ENCODE assay signal across 21 cellular contexts in the genomic region with DNA sequence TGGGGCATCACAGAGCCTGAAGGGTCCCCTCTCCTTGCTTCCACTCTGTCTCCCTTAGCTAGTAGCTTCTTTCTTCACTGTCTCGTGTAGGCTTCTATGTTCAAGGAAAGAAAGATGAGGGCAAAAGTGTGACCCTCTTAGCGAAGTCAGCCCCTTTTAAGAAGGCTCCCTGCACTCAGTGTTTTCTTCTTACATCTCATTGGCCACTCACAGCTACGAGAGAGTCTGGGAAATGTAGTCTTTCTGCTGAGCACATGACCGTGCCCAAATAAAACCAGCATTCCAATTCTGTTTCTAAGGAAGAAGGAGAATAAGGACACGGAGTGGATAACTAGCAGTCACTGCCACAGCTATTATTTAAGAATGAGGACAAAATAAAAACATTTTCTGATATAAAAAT.
DNase-seq lines count a peak whose midpoint lies in the region; ATAC-seq and TF ChIP-seq lines count a peak whose summit lies in the region.
"Had no signal": no experiment of that assay in that cellular context is flagged by ENCODE, and none has a peak within 500 bp of the region (broad histone marks: within the 10 kb centered on the region; RNA-seq: fewer than 3 reads in every experiment).

No MANE protein-coding gene starts in this region.

- H3K27ac Mint-ChIP-seq in WTC11: no peak overlapping the region
- no peak overlapping the region for H3K27ac Mint-ChIP-seq in activated CD4-positive, alpha-beta T cell treated with anti-CD3 and anti-CD28 coated beads for 36 hours
- H3K27ac Mint-ChIP-seq in activated CD8-positive, alpha-beta T cell treated with anti-CD3 and anti-CD28 coated beads, Interleukin-2, amount 10 ng/mL, durations not matched to agents 7 days and 5 days: no peak overlapping the region
- H3K27ac Mint-ChIP-seq in activated CD4-positive, alpha-beta memory T cell treated with anti-CD3 and anti-CD28 coated beads, Interleukin-2, amount 10 ng/mL, durations not matched to agents 7 days and 5 days: no peak overlapping the region
- H3K27ac Mint-ChIP-seq: CD4-positive, CD25-positive, alpha-beta regulatory T cell had no signal

- peaks cover 8% of the 10 kb centered on the region for H3K9me3 Mint-ChIP-seq in WTC11
- H3K9me3 Mint-ChIP-seq in activated CD4-positive, alpha-beta T cell treated with anti-CD3 and anti-CD28 coated beads for 36 hours (ENCODE audit: low read depth): no peaks in the 10 kb centered on the region
- no peaks in the 10 kb centered on the region for H3K9me3 Mint-ChIP-seq in activated CD8-positive, alpha-beta T cell treated with anti-CD3 and anti-CD28 coated beads, Interleukin-2, amount 10 ng/mL, durations not matched to agents 7 days and 5 days (ENCODE audit: insufficient read depth)
- no peaks in the 10 kb centered on the region for H3K9me3 Mint-ChIP-seq in activated CD4-positive, alpha-beta memory T cell treated with anti-CD3 and anti-CD28 coated beads, Interleukin-2, amount 10 ng/mL, durations not matched to agents 7 days and 5 days

- intact Hi-C loops in activated CD4-positive, alpha-beta T cell treated with anti-CD3 and anti-CD28 coated beads for 36 hours (cut with DNase I, micrococcal nuclease): no loop called here

- no peaks in the 10 kb centered on the region for H3K27me3 ChIP-seq in iPS-18a (ENCODE audit: control insufficient read depth, insufficient read depth, low read length)

- peak overlapping the region; percentile 26; the same call in 1 of the 2 replicates for H3K4me3 Mint-ChIP-seq in WTC11
- H3K4me3 Mint-ChIP-seq in activated CD4-positive, alpha-beta T cell treated with anti-CD3 and anti-CD28 coated beads for 36 hours: no peak overlapping the region
- H3K4me3 Mint-ChIP-seq in activated CD8-positive, alpha-beta T cell treated with anti-CD3 and anti-CD28 coated beads, Interleukin-2, amount 10 ng/mL, durations not matched to agents 7 days and 5 days: no peak overlapping the region
- no peak overlapping the region for H3K4me3 Mint-ChIP-seq in activated CD4-positive, alpha-beta memory T cell treated with anti-CD3 and anti-CD28 coated beads, Interleukin-2, amount 10 ng/mL, durations not matched to agents 7 days and 5 days
- H3K4me3 Mint-ChIP-seq: CD4-positive, CD25-positive, alpha-beta regulatory T cell had no signal

- DNase-seq in WTC11 (ENCODE audit: low spot score) (no peak), middle frontal gyrus (ENCODE audit: extremely low spot score, low spot score) (peak; percentile 60), HCEC 1CT (no peak)
- DNase-seq in activated CD4-positive, alpha-beta T cell treated with anti-CD3 and anti-CD28 coated beads for 36 hours: no peak
- DNase-seq in activated CD8-positive, alpha-beta T cell treated with anti-CD3 and anti-CD28 coated beads, Interleukin-2, amount 10 ng/mL, durations not matched to agents 7 days and 5 days: no peak
- no peak for DNase-seq in activated CD4-positive, alpha-beta memory T cell treated with anti-CD3 and anti-CD28 coated beads, Interleukin-2, amount 10 ng/mL, durations not matched to agents 7 days and 5 days
- DNase-seq: CD4-positive, CD25-positive, alpha-beta regulatory T cell; DMS79 treated with DMSO at 0.1 percent for 48 hours; IMR-90; NCI-H1092 treated with DMSO at 0.1 percent for 48 hours; NCI-H1436 treated with DMSO at 0.1 percent for 48 hours; NCI-H1930; NCI-H2227 treated with DMSO at 0.1 percent for 48 hours; NCI-H510A; PC-9; RPMI8226; SHP77 had no signal

- peaks cover 7% of the 10 kb centered on the region for H3K27me3 Mint-ChIP-seq in WTC11 (ENCODE audit: low read depth)
- peaks cover 17% of the 10 kb centered on the region for H3K27me3 Mint-ChIP-seq in activated CD4-positive, alpha-beta T cell treated with anti-CD3 and anti-CD28 coated beads for 36 hours
- peaks cover 2% of the 10 kb centered on the region for H3K27me3 Mint-ChIP-seq in activated CD8-positive, alpha-beta T cell treated with anti-CD3 and anti-CD28 coated beads, Interleukin-2, amount 10 ng/mL, durations not matched to agents 7 days and 5 days (ENCODE audit: low read depth)
- H3K27me3 Mint-ChIP-seq in activated CD4-positive, alpha-beta memory T cell treated with anti-CD3 and anti-CD28 coated beads, Interleukin-2, amount 10 ng/mL, durations not matched to agents 7 days and 5 days: no peaks in the 10 kb centered on the region

- no peak overlapping the region for H3K9ac ChIP-seq in iPS-18a (ENCODE audit: low read length)
- H3K9ac ChIP-seq: KMS-11 had no signal

- CTCF ChIA-PET in WTC11 (lab: Charles Lee): no interaction called here
- CTCF ChIA-PET in activated CD4-positive, alpha-beta T cell treated with anti-CD3 and anti-CD28 coated beads for 36 hours (lab: Charles Lee): interaction anchor here (0.7 kb wide), 1 partner anchor 55 kb away, joined by 3 read pairs; no protein-coding TSS in a partner anchor
- CTCF ChIA-PET in activated CD8-positive, alpha-beta T cell treated with anti-CD3 and anti-CD28 coated beads, Interleukin-2, amount 10 ng/mL, durations not matched to agents 7 days and 5 days (lab: Charles Lee): no interaction called here
- CTCF ChIA-PET in activated CD4-positive, alpha-beta memory T cell treated with anti-CD3 and anti-CD28 coated beads, Interleukin-2, amount 10 ng/mL, durations not matched to agents 7 days and 5 days (lab: Charles Lee): no interaction called here

- no peaks in the 10 kb centered on the region for H3K36me3 ChIP-seq in iPS-18a (ENCODE audit: control insufficient read depth, low read depth, low read length)
- H3K36me3 ChIP-seq: HAP-1 had no signal

- POLR2A ChIA-PET in WTC11 (lab: Charles Lee): interaction anchor here (1.1 kb wide), 1 partner anchor 16 kb away, joined by 3 read pairs; no protein-coding TSS in a partner anchor
- POLR2A ChIA-PET in activated CD4-positive, alpha-beta T cell treated with anti-CD3 and anti-CD28 coated beads for 36 hours (lab: Charles Lee): no interaction called here
- POLR2A ChIA-PET in activated CD8-positive, alpha-beta T cell treated with anti-CD3 and anti-CD28 coated beads, Interleukin-2, amount 10 ng/mL, durations not matched to agents 7 days and 5 days (lab: Charles Lee): no interaction called here
- POLR2A ChIA-PET in activated CD4-positive, alpha-beta memory T cell treated with anti-CD3 and anti-CD28 coated beads, Interleukin-2, amount 10 ng/mL, durations not matched to agents 7 days and 5 days (lab: Charles Lee): no interaction called here

- peak overlapping the region; percentile 1 for H3K4me3 ChIP-seq in iPS-18a (ENCODE audit: low read length)
- H3K4me3 ChIP-seq: GM12878, HAP-1, PC-9 had no signal

- no peak for TF ChIP-seq CTCF in WTC11 (IDR thresholded peaks at IDR 0.05)

- no peaks in the 10 kb centered on the region for H3K36me3 Mint-ChIP-seq in WTC11
- no peaks in the 10 kb centered on the region for H3K36me3 Mint-ChIP-seq in activated CD4-positive, alpha-beta T cell treated with anti-CD3 and anti-CD28 coated beads for 36 hours (ENCODE audit: low read depth)
- H3K36me3 Mint-ChIP-seq in activated CD8-positive, alpha-beta T cell treated with anti-CD3 and anti-CD28 coated beads, Interleukin-2, amount 10 ng/mL, durations not matched to agents 7 days and 5 days (ENCODE audit: low read depth): no peaks in the 10 kb centered on the region
- H3K36me3 Mint-ChIP-seq in activated CD4-positive, alpha-beta memory T cell treated with anti-CD3 and anti-CD28 coated beads, Interleukin-2, amount 10 ng/mL, durations not matched to agents 7 days and 5 days (ENCODE audit: low read depth): no peaks in the 10 kb centered on the region
- H3K36me3 Mint-ChIP-seq: CD4-positive, CD25-positive, alpha-beta regulatory T cell had no signal

- H3K9me3 ChIP-seq in iPS-18a (ENCODE audit: control insufficient read depth, low read depth, low read length): no peaks in the 10 kb centered on the region
- H3K9me3 ChIP-seq: HAP-1 had no signal

- ATAC-seq in WTC11: peak; percentile 92
- ATAC-seq in activated CD4-positive, alpha-beta T cell treated with anti-CD3 and anti-CD28 coated beads for 36 hours: no peak
- ATAC-seq in activated CD8-positive, alpha-beta T cell treated with anti-CD3 and anti-CD28 coated beads, Interleukin-2, amount 10 ng/mL, durations not matched to agents 7 days and 5 days: no peak
- ATAC-seq: GM12878 had no signal

- H3K27ac ChIP-seq in iPS-18a (ENCODE audit: low read length): no peak overlapping the region
- H3K27ac ChIP-seq: KMS-11, PC-9 had no signal

- H3K4me1 ChIP-seq in iPS-18a (ENCODE audit: control insufficient read depth, low read depth, low read length): no peaks in the 10 kb centered on the region
- H3K4me1 ChIP-seq: HAP-1 had no signal

- peaks cover 35% of the 10 kb centered on the region for H3K4me1 Mint-ChIP-seq in WTC11
- H3K4me1 Mint-ChIP-seq in activated CD4-positive, alpha-beta T cell treated with anti-CD3 and anti-CD28 coated beads for 36 hours: no peaks in the 10 kb centered on the region
- H3K4me1 Mint-ChIP-seq in activated CD8-positive, alpha-beta T cell treated with anti-CD3 and anti-CD28 coated beads, Interleukin-2, amount 10 ng/mL, durations not matched to agents 7 days and 5 days (ENCODE audit: low read depth): no peaks in the 10 kb centered on the region
- H3K4me1 Mint-ChIP-seq in activated CD4-positive, alpha-beta memory T cell treated with anti-CD3 and anti-CD28 coated beads, Interleukin-2, amount 10 ng/mL, durations not matched to agents 7 days and 5 days: no peaks in the 10 kb centered on the region
- H3K4me1 Mint-ChIP-seq: CD4-positive, CD25-positive, alpha-beta regulatory T cell had no signal

TF ChIP-seq in WTC11, 78 proteins besides CTCF, POLR2A, EP300 and RAD21 (continues in another document):
- TF ChIP-seq, protein P1, sequence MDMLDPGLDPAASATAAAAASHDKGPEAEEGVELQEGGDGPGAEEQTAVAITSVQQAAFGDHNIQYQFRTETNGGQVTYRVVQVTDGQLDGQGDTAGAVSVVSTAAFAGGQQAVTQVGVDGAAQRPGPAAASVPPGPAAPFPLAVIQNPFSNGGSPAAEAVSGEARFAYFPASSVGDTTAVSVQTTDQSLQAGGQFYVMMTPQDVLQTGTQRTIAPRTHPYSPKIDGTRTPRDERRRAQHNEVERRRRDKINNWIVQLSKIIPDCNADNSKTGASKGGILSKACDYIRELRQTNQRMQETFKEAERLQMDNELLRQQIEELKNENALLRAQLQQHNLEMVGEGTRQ (CRISPR knock-in tag; IDR thresholded peaks at IDR 0.05): peak; percentile 82
- TF ChIP-seq, protein P2, sequence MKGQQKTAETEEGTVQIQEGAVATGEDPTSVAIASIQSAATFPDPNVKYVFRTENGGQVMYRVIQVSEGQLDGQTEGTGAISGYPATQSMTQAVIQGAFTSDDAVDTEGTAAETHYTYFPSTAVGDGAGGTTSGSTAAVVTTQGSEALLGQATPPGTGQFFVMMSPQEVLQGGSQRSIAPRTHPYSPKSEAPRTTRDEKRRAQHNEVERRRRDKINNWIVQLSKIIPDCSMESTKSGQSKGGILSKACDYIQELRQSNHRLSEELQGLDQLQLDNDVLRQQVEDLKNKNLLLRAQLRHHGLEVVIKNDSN (CRISPR knock-in tag; IDR thresholded peaks at IDR 0.05): peak; percentile 77
- no peak for TF ChIP-seq ETV6 (CRISPR knock-in tag; IDR thresholded peaks at IDR 0.05)
- TF ChIP-seq NFE2L1 (CRISPR knock-in tag; IDR thresholded peaks at IDR 0.05): no peak
